Comparison of ENCODE assay signal across 20 cellular contexts in the genomic region with DNA sequence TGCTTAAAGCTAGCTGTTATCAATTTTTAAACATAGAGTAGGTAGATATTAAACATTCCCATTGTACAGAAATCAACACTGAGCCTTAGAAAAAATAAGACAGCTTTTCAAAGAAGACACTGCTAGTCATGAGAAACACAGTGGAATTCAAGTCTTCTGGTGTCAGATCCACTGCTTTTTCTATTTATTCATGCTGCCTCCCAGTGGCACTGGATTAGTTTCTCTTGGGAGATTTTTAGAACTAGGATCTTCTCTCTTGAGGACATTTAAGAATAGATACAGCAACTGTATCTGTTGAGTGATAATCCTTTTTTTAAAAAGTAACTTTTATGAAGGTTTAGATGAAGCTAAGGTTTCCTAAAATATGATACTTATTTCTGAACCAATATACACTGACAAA. TPM values are rescaled to one million over a fixed set of nuclear protein-coding genes. Genes with fewer than 3 reads are reported as not detected.
DNase-seq lines count a peak whose midpoint lies in the region; ATAC-seq, FAIRE-seq and TF ChIP-seq lines count a peak whose summit lies in the region.
"Had no signal": no experiment of that assay in that cellular context is flagged by ENCODE, and none has a peak within 500 bp of the region (broad histone marks: within the 10 kb centered on the region; RNA-seq: fewer than 3 reads in every experiment).

No MANE protein-coding gene starts in this region.

- H4K5ac ChIP-seq in H1 (ENCODE audit: insufficient read length, low read depth, low read length), result no peak overlapping the region

- no peak overlapping the region for H2AFZ ChIP-seq in H1 (ENCODE audit: low read length)

- POLR2A ChIA-PET in H1 (lab: Charles Lee; ENCODE audit: partially characterized antibody), result no interaction called here

- peaks cover 0 to 54% of the 10 kb centered on the region in 2 experiments; a peak in 2 of 4 replicates for H3K79me2 ChIP-seq in H1 (ENCODE audit: control insufficient read depth in 1 of 2, insufficient read depth in 2 of 2, low read length in 2 of 2)

- peak in 1 of 3 experiments; percentile 11; a peak in 1 of 4 replicates for TF ChIP-seq CTCF in H1 (IDR thresholded peaks at IDR 0.05; ENCODE audit: control extremely low read depth in 1 of 3, insufficient read depth in 1 of 3, low read depth in 1 of 3, low read length in 3 of 3)

- H3K14ac ChIP-seq in H1 (ENCODE audit: insufficient read length), result no peak overlapping the region

- H3K18ac ChIP-seq in H1 (ENCODE audit: extremely low read depth, low read length), result no peak overlapping the region

- no peaks in the 10 kb centered on the region for H3K36me3 ChIP-seq in H1 (ENCODE audit: control insufficient read depth in 2 of 4, insufficient read depth in 4 of 4, low read length in 3 of 4)
- H3K36me3 ChIP-seq: pancreas, vagina had no signal

- H3K4me1 ChIP-seq in H1 (replicated peaks in 1 of 4; ENCODE audit: control insufficient read depth in 3 of 4, insufficient read depth in 4 of 4, low read length in 3 of 4), result peaks cover 0 to 5% (median 3%) of the 10 kb centered on the region in 4 experiments; a peak in 3 of 7 replicates

- no peak overlapping the region for H2BK15ac ChIP-seq in H1 (ENCODE audit: low read length)

- ATAC-seq in GM18873 (IDR thresholded peaks at IDR 0.05; ENCODE audit: low FRiP score, unreplicated experiment), result no peak
- ATAC-seq: activated naive CD8-positive, alpha-beta T cell treated with anti-CD3 and anti-CD28 coated beads, Interleukin-2, amount 50 U/mL, for 24 hours; activated T-cell treated with anti-CD3 and anti-CD28 coated beads, Interleukin-2, amount 50 U/mL, for 72 hours; HCT116; pancreas; stimulated activated naive CD8-positive, alpha-beta T cell treated with anti-CD3 and anti-CD28 coated beads, Interleukin-15, Interleukin-2, amounts not matched to agents 100 U/mL and 50 U/mL, for 24 hours had no signal

- no peak for TF ChIP-seq POLR2A in H1 (IDR thresholded peaks at IDR 0.05; ENCODE audit: control extremely low read depth in 1 of 2, low read depth in 2 of 2, low read length in 2 of 2)

- H3K56ac ChIP-seq in H1 (replicated peaks; ENCODE audit: insufficient read length, low read depth, low read length), result no peak overlapping the region

- H2BK12ac ChIP-seq in H1 (ENCODE audit: low read depth, low read length), result no peak overlapping the region

- H3K79me1 ChIP-seq in H1 (ENCODE audit: low read depth, low read length), result no peaks in the 10 kb centered on the region

- CTCF ChIA-PET in H1 (lab: Charles Lee; ENCODE audit: partially characterized antibody), result interaction anchor here (1.2 kb wide), 1 partner anchor 13 kb away, joined by 3 read pairs; no protein-coding TSS in a partner anchor

- no peak overlapping the region for H3K4me2 ChIP-seq in H1 (ENCODE audit: insufficient read depth in 1 of 2, low read depth in 2 of 2, low read length in 2 of 2)

- no peaks in the 10 kb centered on the region for H3K9me3 ChIP-seq in H1 (ENCODE audit: insufficient read depth in 2 of 2, low read depth in 1 of 2, low read length in 1 of 2)
- H3K9me3 ChIP-seq: pancreas, vagina had no signal

- H4K8ac ChIP-seq in H1 (ENCODE audit: extremely low read depth, insufficient read depth, low read length), result no peak overlapping the region

- H3K27me3 ChIP-seq in H1 (replicated peaks in 1 of 4; ENCODE audit: control insufficient read depth in 3 of 4, extremely low read depth in 1 of 4, insufficient read depth in 3 of 4, low read length in 3 of 4), result peaks cover 0 to 3% (median 0%) of the 10 kb centered on the region in 4 experiments; a peak in 2 of 7 replicates
- H3K27me3 ChIP-seq: pancreas, vagina had no signal

- H4K20me1 ChIP-seq in H1 (replicated peaks in 1 of 2; ENCODE audit: control insufficient read depth in 1 of 2, insufficient read depth in 2 of 2, low read length in 2 of 2), result peaks cover 0 to 1% of the 10 kb centered on the region in 2 experiments

- no peak overlapping the region for H3K4me3 ChIP-seq in H1 (ENCODE audit: extremely low read depth in 1 of 4, insufficient read depth in 2 of 4, low read depth in 3 of 4, low read length in 4 of 4)
- H3K4me3 ChIP-seq: pancreas, vagina had no signal

- no peak overlapping the region for H3K27ac ChIP-seq in H1 (ENCODE audit: low read depth, low read length)
- H3K27ac ChIP-seq: pancreas, vagina had no signal

- no peak overlapping the region for H2AK5ac ChIP-seq in H1 (ENCODE audit: low read depth, low read length)

- no peak overlapping the region for H2BK20ac ChIP-seq in H1 (ENCODE audit: low read length)

- H2BK120ac ChIP-seq in H1 (replicated peaks; ENCODE audit: low read depth, low read length), result no peak overlapping the region

- no peak for FAIRE-seq in H1 (lab: Jason Lieb, UNC)
- FAIRE-seq: keratinocyte, pancreas had no signal

- peaks cover 18% of the 10 kb centered on the region for H3K23me2 ChIP-seq in H1 (ENCODE audit: low read depth, low read length)

- H2BK5ac ChIP-seq in H1 (ENCODE audit: low read depth, low read length), result no peak overlapping the region

- peak; percentile 19 for DNase-seq in HT1080 (ENCODE audit: low read depth)
- DNase-seq in NCI-H524 (lab: John Stamatoyannopoulos, UW), result peak; percentile 1 to 52
- DNase-seq in H1 (ENCODE audit: low read depth in 1 of 2, low spot score in 2 of 2), result no peak
- peak; percentile 40 for DNase-seq in pons (ENCODE audit: low spot score)
- no peak for DNase-seq in cerebellar cortex (ENCODE audit: low spot score)
- DNase-seq in activated CD4-positive, alpha-beta T cell treated with anti-CD3 and anti-CD28 coated beads, Interleukin-2, amount 50 U/mL, for 4 hours, result no peak
- DNase-seq: activated naive CD8-positive, alpha-beta T cell treated with anti-CD3 and anti-CD28 coated beads, Interleukin-2, amount 50 U/mL, for 24 hours; activated T-cell treated with anti-CD3 and anti-CD28 coated beads, Interleukin-2, amount 50 U/mL, for 72 hours; CD4-positive, alpha-beta memory T cell; central memory CD4-positive, alpha-beta T cell; GDM1; IMR-90; NCI-H1436; pancreas; SIG-M5; stimulated activated naive CD8-positive, alpha-beta T cell treated with anti-CD3 and anti-CD28 coated beads, Interleukin-15, Interleukin-2, amounts not matched to agents 100 U/mL and 50 U/mL, for 24 hours had no signal

- TF ChIP-seq EP300 in H1 (IDR thresholded peaks at IDR 0.05; ENCODE audit: borderline replicate concordance in 1 of 2, low read depth in 2 of 2, low read length in 2 of 2), result no peak

- H3K23ac ChIP-seq in H1 (ENCODE audit: insufficient read length), result no peak overlapping the region

- no peak overlapping the region for H4K91ac ChIP-seq in H1 (replicated peaks; ENCODE audit: insufficient read length, low read length)

- TF ChIP-seq RAD21 in H1 (IDR thresholded peaks at IDR 0.05 in 1 of 2, conservative IDR thresholded peaks at IDR 0.05 in 1 of 2; ENCODE audit: low read depth in 2 of 2, low read length in 2 of 2), result peak; percentile 41 to 46

- H3K4ac ChIP-seq in H1 (replicated peaks; ENCODE audit: insufficient read length, low read depth, low read length), result no peak overlapping the region

- no peak overlapping the region for H3K9ac ChIP-seq in H1 (replicated peaks in 1 of 4; ENCODE audit: extremely low read depth in 1 of 4, low read depth in 3 of 4, low read length in 3 of 4)

TF ChIP-seq in H1, 55 proteins besides CTCF, POLR2A, EP300 and RAD21:
- TF ChIP-seq, protein P1, sequence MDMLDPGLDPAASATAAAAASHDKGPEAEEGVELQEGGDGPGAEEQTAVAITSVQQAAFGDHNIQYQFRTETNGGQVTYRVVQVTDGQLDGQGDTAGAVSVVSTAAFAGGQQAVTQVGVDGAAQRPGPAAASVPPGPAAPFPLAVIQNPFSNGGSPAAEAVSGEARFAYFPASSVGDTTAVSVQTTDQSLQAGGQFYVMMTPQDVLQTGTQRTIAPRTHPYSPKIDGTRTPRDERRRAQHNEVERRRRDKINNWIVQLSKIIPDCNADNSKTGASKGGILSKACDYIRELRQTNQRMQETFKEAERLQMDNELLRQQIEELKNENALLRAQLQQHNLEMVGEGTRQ (IDR thresholded peaks at IDR 0.05; ENCODE audit: low read length), result no peak
- TF ChIP-seq CEBPB (IDR thresholded peaks at IDR 0.05; ENCODE audit: low read depth, low read length) (no peak), TCF12 (IDR thresholded peaks at IDR 0.05; ENCODE audit: low read depth, low read length) (no peak), RBBP5 (IDR thresholded peaks at IDR 0.05; ENCODE audit: borderline replicate concordance, low read depth, low read length) (no peak), SRF (IDR thresholded peaks at IDR 0.05; ENCODE audit: low read depth, low read length) (no peak), CBX5 (IDR thresholded peaks at IDR 0.05; ENCODE audit: low read depth, low read length) (no peak), JUND (IDR thresholded peaks at IDR 0.05; ENCODE audit: low read length) (no peak)
- TF ChIP-seq, protein P2, sequence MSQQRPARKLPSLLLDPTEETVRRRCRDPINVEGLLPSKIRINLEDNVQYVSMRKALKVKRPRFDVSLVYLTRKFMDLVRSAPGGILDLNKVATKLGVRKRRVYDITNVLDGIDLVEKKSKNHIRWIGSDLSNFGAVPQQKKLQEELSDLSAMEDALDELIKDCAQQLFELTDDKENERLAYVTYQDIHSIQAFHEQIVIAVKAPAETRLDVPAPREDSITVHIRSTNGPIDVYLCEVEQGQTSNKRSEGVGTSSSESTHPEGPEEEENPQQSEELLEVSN (IDR thresholded peaks at IDR 0.05), result no peak
- TF ChIP-seq, protein P3, sequence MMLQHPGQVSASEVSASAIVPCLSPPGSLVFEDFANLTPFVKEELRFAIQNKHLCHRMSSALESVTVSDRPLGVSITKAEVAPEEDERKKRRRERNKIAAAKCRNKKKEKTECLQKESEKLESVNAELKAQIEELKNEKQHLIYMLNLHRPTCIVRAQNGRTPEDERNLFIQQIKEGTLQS (IDR thresholded peaks at IDR 0.05; ENCODE audit: insufficient read depth, low read depth, low read length), result no peak

RNA-seq across cellular contexts. Expression of gene LINGO2, which starts 4.7 kb away (rescaled TPM):
- 0.02 TPM in 1 of 2 replicates, not detected in the other for total RNA-seq in HT1080 (2014; rRNA removed; shearing (Covaris generic))
- not detected in 2 replicates for polyA plus RNA-seq in HT1080 (2015; cell fraction: cytosol; rRNA removed)
- polyA plus RNA-seq in HT1080 (2015; cell fraction: nucleus; rRNA removed), result not detected in 2 replicates
- total RNA-seq in H1 (2021; fragmentation: NEBNext Ultra II Directional; extraction: Animal tissue kit (Norgen Biotek cat#: 25700)), result 1.4 and 2.2 TPM in 2 replicates
- 1.5 and 2.7 TPM in 2 replicates for polyA plus RNA-seq in H1 (2011; rRNA removed)
- 1.6 TPM for polyA plus RNA-seq in H1 (2011; cell fraction: cytosol; rRNA removed)
- polyA plus RNA-seq in H1 (2011; cell fraction: nucleus; rRNA removed), result 2.3 TPM
- 1.7 to 2.3 TPM (median 2.2 TPM) in 4 replicates for polyA plus RNA-seq in H1 (2012, experiment 1 of 2)
- polyA plus RNA-seq in H1 (2012, experiment 2 of 2), result 1.3 TPM
- 4.4 TPM for polyA plus RNA-seq in H1 (2013, experiment 1 of 2)
- polyA plus RNA-seq in H1 (2013, experiment 2 of 2), result 4.0 TPM
- 3.4 and 6.5 TPM in 2 replicates for polyA minus RNA-seq in H1 (2011; rRNA and poly(A)+ RNA removed)
- polyA minus RNA-seq in H1 (2011; cell fraction: cytosol; rRNA and poly(A)+ RNA removed), result 1.2 TPM
- polyA minus RNA-seq in H1 (2011; cell fraction: nucleus; rRNA and poly(A)+ RNA removed), result 11.0 TPM
- total RNA-seq: activated T-cell treated with anti-CD3 and anti-CD28 coated beads, Interleukin-2, amount 50 U/mL, for 72 hours; CD4-positive, alpha-beta memory T cell; IMR-90 had no signal
- polyA plus RNA-seq: CD4-positive, alpha-beta memory T cell; IMR-90 had no signal

Comparison
In these comparisons a context has a peak if more than half of its experiments do, and no peak if none do; other contexts are left out.
1. DNase-seq: peak in HT1080 (single experiment), NCI-H524 (2 of 2) and pons (single experiment); none in H1 (0 of 2), cerebellar cortex (single experiment) and activated CD4-positive, alpha-beta T cell treated with anti-CD3 and anti-CD28 coated beads, Interleukin-2, amount 50 U/mL, for 4 hours (0 of 2).